In the genomic region with DNA sequence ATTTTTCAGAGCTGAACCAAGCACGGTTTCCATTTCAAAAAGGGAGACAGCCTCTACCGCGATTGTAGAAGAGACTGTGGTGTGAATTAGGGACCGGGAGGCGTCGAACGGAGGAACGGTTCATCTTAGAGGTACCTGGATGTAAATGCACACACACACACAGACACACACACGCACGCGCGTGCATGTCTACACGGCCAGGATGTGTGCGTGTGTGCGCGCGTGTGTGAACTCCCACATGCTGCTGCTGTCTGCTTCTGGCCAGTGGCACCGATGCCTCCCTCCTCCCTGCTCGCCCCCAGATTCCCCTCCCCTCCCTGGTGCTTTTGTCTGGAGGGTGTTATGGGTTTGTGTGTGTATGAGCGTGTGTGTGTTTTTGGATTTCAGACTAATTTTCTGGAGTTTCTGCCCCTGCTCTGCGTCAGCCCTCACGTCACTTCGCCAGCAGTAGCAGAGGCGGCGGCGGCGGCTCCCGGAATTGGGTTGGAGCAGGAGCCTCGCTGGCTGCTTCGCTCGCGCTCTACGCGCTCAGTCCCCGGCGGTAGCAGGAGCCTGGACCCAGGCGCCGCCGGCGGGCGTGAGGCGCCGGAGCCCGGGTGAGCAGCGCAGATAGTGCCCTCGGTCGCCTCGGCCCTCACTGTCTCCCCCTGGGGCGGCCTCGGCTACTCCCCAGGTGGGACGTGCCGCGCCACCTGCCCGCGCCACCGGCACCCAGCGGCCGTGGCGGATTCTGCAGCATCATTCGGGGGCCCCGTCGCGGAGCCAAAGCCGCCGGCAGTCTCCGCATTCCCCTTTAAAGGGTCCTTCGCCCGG, we compare ENCODE assay signal across 8 cellular contexts. TPM values are rescaled to one million over a fixed set of nuclear protein-coding genes. Genes with fewer than 3 reads are reported as not detected.
DNase-seq lines count a peak whose midpoint lies in the region; ATAC-seq and TF ChIP-seq lines count a peak whose summit lies in the region.

A gene (plus strand): TSS at position 437 of the 813 bp plus-strand sequence. CDS start 1,020 bp downstream, outside the sequence.

- H3K9me3 ChIP-seq in lower lobe of right lung, result no peaks in the 10 kb centered on the region

- ATAC-seq in GM19043 (IDR thresholded peaks at IDR 0.05; ENCODE audit: low read depth, unreplicated experiment) (peak; percentile 28), lower lobe of right lung (peak; percentile 15 to 45), GM18861 (IDR thresholded peaks at IDR 0.05; ENCODE audit: unreplicated experiment) (no peak)
- ATAC-seq in effector memory CD8-positive, alpha-beta T cell (replicated peaks), result peak; percentile 46

- H3K36me3 ChIP-seq in lower lobe of right lung, result no peaks in the 10 kb centered on the region

- no peaks in the 10 kb centered on the region for H3K36me3 Mint-ChIP-seq in effector memory CD8-positive, alpha-beta T cell (ENCODE audit: insufficient read depth)

- peaks cover 29% of the 10 kb centered on the region for H3K4me1 ChIP-seq in lower lobe of right lung

- intact Hi-C loops in lower lobe of right lung (cut with DNase I), result no loop called here

- peak within 1 kb of the TSS; percentile 57 for H3K4me3 ChIP-seq in lower lobe of right lung

- no peak for TF ChIP-seq CTCF in lower lobe of right lung (IDR thresholded peaks at IDR 0.05)

- H3K27me3 Mint-ChIP-seq in effector memory CD8-positive, alpha-beta T cell, result peaks cover 62 to 70% of the 10 kb centered on the region in 2 donors

- H3K4me3 Mint-ChIP-seq in effector memory CD8-positive, alpha-beta T cell, result peak within 1 kb of the TSS in 1 of 2 donors; percentile 70

- DNase-seq in AG08396 (ENCODE audit: low spot score) (peak; percentile 23), RPMI8226 (peak; percentile 53), lower lobe of right lung (no peak), substantia nigra (lab: John Stamatoyannopoulos, UW) (peak in 38 of 49 donors; percentile 18 to 80 (median 53)), KBM-7 (no peak)
- no peak for DNase-seq in effector memory CD8-positive, alpha-beta T cell

- peak within 1 kb of the TSS; percentile 49 for H3K27ac ChIP-seq in lower lobe of right lung
- peak within 1 kb of the TSS; percentile 33 for H3K27ac ChIP-seq in substantia nigra (ENCODE audit: low read depth, low read length, poor library complexity, severe bottlenecking)

- H3K4me1 Mint-ChIP-seq in effector memory CD8-positive, alpha-beta T cell (ENCODE audit: low read depth in 2 of 2), result peaks cover 0 to 14% of the 10 kb centered on the region in 2 donors

- peaks cover 52% of the 10 kb centered on the region for H3K27me3 ChIP-seq in lower lobe of right lung (ENCODE audit: low read depth)

- no peak within 1 kb of the TSS for H3K27ac Mint-ChIP-seq in effector memory CD8-positive, alpha-beta T cell

- H3K9me3 Mint-ChIP-seq in effector memory CD8-positive, alpha-beta T cell, result no peaks in the 10 kb centered on the region

- in situ Hi-C loops in KBM-7 (cut with MboI; ENCODE audit: low pct_unique_long_range_greater_than_20kb, low sequenced_read_pairs), result no loop called here

RNA-seq across cellular contexts. Expression of the gene that starts here (rescaled TPM):
- 7.7 TPM for total RNA-seq in lower lobe of right lung

Comparison
In these comparisons a context has a peak if more than half of its experiments do, and no peak if none do; other contexts are left out.
1. DNase-seq: peak in AG08396 (single experiment), RPMI8226 (single experiment) and substantia nigra (38 of 49); none in effector memory CD8-positive, alpha-beta T cell (0 of 3), lower lobe of right lung (single experiment) and KBM-7 (single experiment).